Comparison of ENCODE assay signal across 17 cellular contexts in genomic region chr12:24933694-24934407, GRCh38.
"Had no signal": no experiment of that assay in that cellular context is flagged by ENCODE, and none has a peak within 500 bp of the region (broad histone marks: within the 10 kb centered on the region; RNA-seq: fewer than 3 reads in every experiment).

No MANE protein-coding gene starts in this region.

- H3K9me3 Mint-ChIP-seq: activated naive CD8-positive, alpha-beta T cell treated with anti-CD3 and anti-CD28 coated beads for 36 hours; stimulated activated memory B cell treated with anti-CD40 and anti-IgM and Interleukin-4, amounts not matched to agents 10 μg/mL and 1 μg/mL and 100 μg/mL, for 72 hours had no signal

- H3K27me3 ChIP-seq: colonic mucosa, sigmoid colon, upper lobe of left lung had no signal

- H3K4me3 ChIP-seq: colonic mucosa, lung, sigmoid colon, thoracic aorta, upper lobe of left lung had no signal

- H3K27ac ChIP-seq: colonic mucosa, sigmoid colon, thoracic aorta, upper lobe of left lung had no signal

- DNase-seq: activated CD4-positive, alpha-beta T cell treated with anti-CD3 and anti-CD28 coated beads for 1 hour; activated naive CD8-positive, alpha-beta T cell treated with anti-CD3 and anti-CD28 coated beads for 36 hours; activated T-cell treated with anti-CD3 and anti-CD28 coated beads for 4 hours; amygdala; caudate nucleus; colonic mucosa; erythroblast; head of caudate nucleus; midbrain; sigmoid colon; stimulated activated CD4-positive, alpha-beta T cell treated with anti-CD3 and anti-CD28 coated beads, Interleukin-4, amount 100 ng/mL, for 4 hours; T1000; upper lobe of left lung had no signal

- ATAC-seq: stimulated activated memory B cell treated with anti-CD40 and anti-IgM and Interleukin-4, amounts not matched to agents 10 μg/mL and 1 μg/mL and 100 μg/mL, for 72 hours had no signal

- H3K4me1 ChIP-seq: colonic mucosa, sigmoid colon, upper lobe of left lung had no signal

- H3K4me1 Mint-ChIP-seq: nephron had no signal

- H3K27me3 Mint-ChIP-seq: stimulated activated memory B cell treated with anti-CD40 and anti-IgM and Interleukin-4, amounts not matched to agents 10 μg/mL and 1 μg/mL and 100 μg/mL, for 72 hours had no signal

- H3K36me3 ChIP-seq: colonic mucosa, sigmoid colon, thoracic aorta, upper lobe of left lung had no signal

- H3K36me3 Mint-ChIP-seq: stimulated activated memory B cell treated with anti-CD40 and anti-IgM and Interleukin-4, amounts not matched to agents 10 μg/mL and 1 μg/mL and 100 μg/mL, for 72 hours had no signal

- H3K9me3 ChIP-seq: colonic mucosa, sigmoid colon, thoracic aorta, upper lobe of left lung had no signal

- H3K4me3 Mint-ChIP-seq: activated naive CD8-positive, alpha-beta T cell treated with anti-CD3 and anti-CD28 coated beads for 36 hours; nephron; stimulated activated memory B cell treated with anti-CD40 and anti-IgM and Interleukin-4, amounts not matched to agents 10 μg/mL and 1 μg/mL and 100 μg/mL, for 72 hours had no signal

- H3K27ac Mint-ChIP-seq: activated naive CD8-positive, alpha-beta T cell treated with anti-CD3 and anti-CD28 coated beads for 36 hours; nephron; stimulated activated memory B cell treated with anti-CD40 and anti-IgM and Interleukin-4, amounts not matched to agents 10 μg/mL and 1 μg/mL and 100 μg/mL, for 72 hours had no signal
